8 cellular contexts compared by ENCODE assay signal in genomic region chr1:204072951-204073836, GRCh38. TPM values are rescaled to one million over a fixed set of nuclear protein-coding genes. Genes with fewer than 3 reads are reported as not detected.
DNase-seq lines count a peak whose midpoint lies in the region; ATAC-seq and TF ChIP-seq lines count a peak whose summit lies in the region.

TSS of gene SOX13 (plus strand) at chr1:204073115. CDS start at chr1:204112916, 39,801 bp downstream.

- no peaks in the 10 kb centered on the region for H3K36me3 ChIP-seq in kidney epithelial cell (ENCODE audit: control insufficient read depth, insufficient read depth, low read length)
- H3K36me3 ChIP-seq in skeletal muscle satellite cell (ENCODE audit: insufficient read depth, low read length) = no peaks in the 10 kb centered on the region

- H3K9me3 ChIP-seq in skeletal muscle satellite cell (replicated peaks; ENCODE audit: low read length) = no peaks in the 10 kb centered on the region

- H3K9me3 Mint-ChIP-seq in T-helper 2 cell treated with Interferon-gamma antibody and Interleukin-4, amounts not matched to agents 5 μg/mL and 100 μg/mL, for 36 hours = no peaks in the 10 kb centered on the region
- H3K9me3 Mint-ChIP-seq in dendritic cell treated with granulocyte-macrophage colony-stimulating factor and Interleukin-4, amounts not matched to agents 40 ng/mL and 50 ng/mL, for 4 days = no peaks in the 10 kb centered on the region

- TF ChIP-seq CTCF in kidney epithelial cell (IDR thresholded peaks at IDR 0.05; ENCODE audit: insufficient read depth, low read length, poor library complexity, severe bottlenecking) = peak; percentile 34

- H3K27me3 ChIP-seq in kidney epithelial cell (ENCODE audit: control insufficient read depth, insufficient read depth, low read length) = peaks cover 2% of the 10 kb centered on the region
- H3K27me3 ChIP-seq in skeletal muscle satellite cell (ENCODE audit: control insufficient read depth, insufficient read depth, low read length) = peaks cover 14% of the 10 kb centered on the region

- intact Hi-C loops in dendritic cell treated with granulocyte-macrophage colony-stimulating factor and Interleukin-4, amounts not matched to agents 40 ng/mL and 50 ng/mL, for 4 days (cut with micrococcal nuclease) = no loop called here

- peaks cover 90% of the 10 kb centered on the region for H3K27me3 Mint-ChIP-seq in T-helper 2 cell treated with Interferon-gamma antibody and Interleukin-4, amounts not matched to agents 5 μg/mL and 100 μg/mL, for 36 hours (ENCODE audit: low read depth)
- peaks cover 85% of the 10 kb centered on the region for H3K27me3 Mint-ChIP-seq in dendritic cell treated with granulocyte-macrophage colony-stimulating factor and Interleukin-4, amounts not matched to agents 40 ng/mL and 50 ng/mL, for 4 days

- H3K4me1 ChIP-seq in skeletal muscle satellite cell (ENCODE audit: control insufficient read depth, insufficient read depth, low read length) = peaks cover 10% of the 10 kb centered on the region

- peak within 1 kb of the TSS; percentile 91 for H3K4me2 ChIP-seq in skeletal muscle satellite cell (ENCODE audit: low read length)

- H3K4me3 Mint-ChIP-seq in T-helper 2 cell treated with Interferon-gamma antibody and Interleukin-4, amounts not matched to agents 5 μg/mL and 100 μg/mL, for 36 hours = peak within 1 kb of the TSS; percentile 76
- peak within 1 kb of the TSS; percentile 89 for H3K4me3 Mint-ChIP-seq in dendritic cell treated with granulocyte-macrophage colony-stimulating factor and Interleukin-4, amounts not matched to agents 40 ng/mL and 50 ng/mL, for 4 days

- H3K36me3 Mint-ChIP-seq in T-helper 2 cell treated with Interferon-gamma antibody and Interleukin-4, amounts not matched to agents 5 μg/mL and 100 μg/mL, for 36 hours (ENCODE audit: low read depth) = no peaks in the 10 kb centered on the region
- no peaks in the 10 kb centered on the region for H3K36me3 Mint-ChIP-seq in dendritic cell treated with granulocyte-macrophage colony-stimulating factor and Interleukin-4, amounts not matched to agents 40 ng/mL and 50 ng/mL, for 4 days (ENCODE audit: low read depth)

- DNase-seq in EL (peak; percentile 90), NCI-H1105 (lab: John Stamatoyannopoulos, UW) (peak; percentile 79), kidney epithelial cell (ENCODE audit: low read depth) (peak; percentile 54)
- DNase-seq in T-helper 2 cell treated with Interferon-gamma antibody and Interleukin-4, amounts not matched to agents 5 μg/mL and 100 μg/mL, for 36 hours (ENCODE audit: low spot score) = peak; percentile 10

- H3K4me1 Mint-ChIP-seq in T-helper 2 cell treated with Interferon-gamma antibody and Interleukin-4, amounts not matched to agents 5 μg/mL and 100 μg/mL, for 36 hours (ENCODE audit: low read depth) = peaks cover 2% of the 10 kb centered on the region
- H3K4me1 Mint-ChIP-seq in dendritic cell treated with granulocyte-macrophage colony-stimulating factor and Interleukin-4, amounts not matched to agents 40 ng/mL and 50 ng/mL, for 4 days (ENCODE audit: low read depth) = peaks cover 25% of the 10 kb centered on the region

- peak within 1 kb of the TSS; percentile 76 for H3K4me3 ChIP-seq in kidney epithelial cell (ENCODE audit: low read depth, low read length)
- peak within 1 kb of the TSS; percentile 96 for H3K4me3 ChIP-seq in skeletal muscle satellite cell (ENCODE audit: low read length)

- peak within 1 kb of the TSS; percentile 72 for H3K9ac ChIP-seq in skeletal muscle satellite cell (ENCODE audit: low read depth, low read length)

- no peak within 1 kb of the TSS for H3K27ac Mint-ChIP-seq in T-helper 2 cell treated with Interferon-gamma antibody and Interleukin-4, amounts not matched to agents 5 μg/mL and 100 μg/mL, for 36 hours
- no peak within 1 kb of the TSS for H3K27ac Mint-ChIP-seq in dendritic cell treated with granulocyte-macrophage colony-stimulating factor and Interleukin-4, amounts not matched to agents 40 ng/mL and 50 ng/mL, for 4 days

- no peak for ATAC-seq in GM21723 (IDR thresholded peaks at IDR 0.05; ENCODE audit: unreplicated experiment)
- no peak for ATAC-seq in HG03135 (IDR thresholded peaks at IDR 0.05; ENCODE audit: unreplicated experiment)

RNA-seq across cellular contexts. Expression of gene SOX13, which starts in this region (rescaled TPM):
- 8.2 and 9.8 TPM in 2 replicates for total RNA-seq in kidney epithelial cell
- 8.1 and 12.0 TPM in 2 replicates for total RNA-seq in skeletal muscle satellite cell (2012; rRNA removed)

Comparison
In these comparisons a context has a peak if more than half of its experiments do, and no peak if none do; other contexts are left out.
1. DNase-seq: peak in every context shown above with its lines; median percentile 90 in EL; 79 in NCI-H1105; 54 in kidney epithelial cell; 10 in T-helper 2 cell treated with Interferon-gamma antibody and Interleukin-4, amounts not matched to agents 5 μg/mL and 100 μg/mL, for 36 hours.